Comparison of ENCODE assay signal across 1 cellular context in the genomic region with DNA sequence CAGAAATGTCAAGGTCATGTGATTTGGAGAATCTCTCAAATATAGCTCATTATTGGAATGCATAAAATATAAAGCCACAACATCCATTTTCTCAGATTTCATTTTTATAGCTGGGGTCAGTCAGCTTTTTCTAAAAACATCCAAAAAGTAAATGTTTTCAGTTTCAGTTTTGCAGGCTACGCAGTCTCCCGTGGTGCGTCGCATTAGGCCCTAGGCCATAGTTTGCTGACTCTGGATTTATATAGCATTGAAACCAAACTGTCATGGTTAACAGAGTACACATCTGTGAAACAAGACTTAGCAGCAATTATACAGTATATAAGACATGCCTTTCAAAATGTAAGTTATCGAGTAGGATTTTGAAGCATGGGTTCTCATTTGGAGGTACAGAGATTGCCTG.
TF ChIP-seq lines count a peak whose summit lies in the region.

No MANE protein-coding gene starts in this region.

TF ChIP-seq in HepG2, 621 proteins besides CTCF, POLR2A, EP300 and RAD21 (continued from another document):
- TF ChIP-seq, protein P1, sequence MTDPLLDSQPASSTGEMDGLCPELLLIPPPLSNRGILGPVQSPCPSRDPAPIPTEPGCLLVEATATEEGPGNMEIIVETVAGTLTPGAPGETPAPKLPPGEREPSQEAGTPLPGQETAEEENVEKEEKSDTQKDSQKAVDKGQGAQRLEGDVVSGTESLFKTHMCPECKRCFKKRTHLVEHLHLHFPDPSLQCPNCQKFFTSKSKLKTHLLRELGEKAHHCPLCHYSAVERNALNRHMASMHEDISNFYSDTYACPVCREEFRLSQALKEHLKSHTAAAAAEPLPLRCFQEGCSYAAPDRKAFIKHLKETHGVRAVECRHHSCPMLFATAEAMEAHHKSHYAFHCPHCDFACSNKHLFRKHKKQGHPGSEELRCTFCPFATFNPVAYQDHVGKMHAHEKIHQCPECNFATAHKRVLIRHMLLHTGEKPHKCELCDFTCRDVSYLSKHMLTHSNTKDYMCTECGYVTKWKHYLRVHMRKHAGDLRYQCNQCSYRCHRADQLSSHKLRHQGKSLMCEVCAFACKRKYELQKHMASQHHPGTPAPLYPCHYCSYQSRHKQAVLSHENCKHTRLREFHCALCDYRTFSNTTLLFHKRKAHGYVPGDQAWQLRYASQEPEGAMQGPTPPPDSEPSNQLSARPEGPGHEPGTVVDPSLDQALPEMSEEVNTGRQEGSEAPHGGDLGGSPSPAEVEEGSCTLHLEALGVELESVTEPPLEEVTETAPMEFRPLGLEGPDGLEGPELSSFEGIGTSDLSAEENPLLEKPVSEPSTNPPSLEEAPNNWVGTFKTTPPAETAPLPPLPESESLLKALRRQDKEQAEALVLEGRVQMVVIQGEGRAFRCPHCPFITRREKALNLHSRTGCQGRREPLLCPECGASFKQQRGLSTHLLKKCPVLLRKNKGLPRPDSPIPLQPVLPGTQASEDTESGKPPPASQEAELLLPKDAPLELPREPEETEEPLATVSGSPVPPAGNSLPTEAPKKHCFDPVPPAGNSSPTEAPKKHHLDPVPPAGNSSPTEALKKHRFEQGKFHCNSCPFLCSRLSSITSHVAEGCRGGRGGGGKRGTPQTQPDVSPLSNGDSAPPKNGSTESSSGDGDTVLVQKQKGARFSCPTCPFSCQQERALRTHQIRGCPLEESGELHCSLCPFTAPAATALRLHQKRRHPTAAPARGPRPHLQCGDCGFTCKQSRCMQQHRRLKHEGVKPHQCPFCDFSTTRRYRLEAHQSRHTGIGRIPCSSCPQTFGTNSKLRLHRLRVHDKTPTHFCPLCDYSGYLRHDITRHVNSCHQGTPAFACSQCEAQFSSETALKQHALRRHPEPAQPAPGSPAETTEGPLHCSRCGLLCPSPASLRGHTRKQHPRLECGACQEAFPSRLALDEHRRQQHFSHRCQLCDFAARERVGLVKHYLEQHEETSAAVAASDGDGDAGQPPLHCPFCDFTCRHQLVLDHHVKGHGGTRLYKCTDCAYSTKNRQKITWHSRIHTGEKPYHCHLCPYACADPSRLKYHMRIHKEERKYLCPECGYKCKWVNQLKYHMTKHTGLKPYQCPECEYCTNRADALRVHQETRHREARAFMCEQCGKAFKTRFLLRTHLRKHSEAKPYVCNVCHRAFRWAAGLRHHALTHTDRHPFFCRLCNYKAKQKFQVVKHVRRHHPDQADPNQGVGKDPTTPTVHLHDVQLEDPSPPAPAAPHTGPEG (CRISPR knock-in tag; IDR thresholded peaks at IDR 0.05) = no peak
- TF ChIP-seq ZNF556 (CRISPR knock-in tag; IDR thresholded peaks at IDR 0.05; ENCODE audit: borderline replicate concordance) (no peak), KDM3A (CRISPR knock-in tag; IDR thresholded peaks at IDR 0.05; ENCODE audit: low read depth) (no peak), ATRX (CRISPR knock-in tag; IDR thresholded peaks at IDR 0.05; ENCODE audit: borderline replicate concordance) (no peak)
